24 cellular contexts compared by ENCODE assay signal in genomic region chr6:109902870-109903269, GRCh38.
"Had no signal": no experiment of that assay in that cellular context is flagged by ENCODE, and none has a peak within 500 bp of the region (broad histone marks: within the 10 kb centered on the region; RNA-seq: fewer than 3 reads in every experiment).

No MANE protein-coding gene starts in this region.

- ATAC-seq: effector memory CD8-positive, alpha-beta T cell; esophagus mucosa; foreskin keratinocyte; gastrocnemius medialis; gastroesophageal sphincter; heart left ventricle; heart right ventricle had no signal

- FAIRE-seq: colon, endometrium, endothelial cell of umbilical vein, frontal cortex had no signal

- DNase-seq: colonic mucosa; cortex of kidney; dorsolateral prefrontal cortex; effector CD4-positive, alpha-beta T cell; effector CD8-positive, alpha-beta T cell; effector memory CD4-positive, alpha-beta T cell; effector memory CD8-positive, alpha-beta T cell; erythroblast; esophagus squamous epithelium; foreskin fibroblast; foreskin keratinocyte; gastrocnemius medialis; glutamatergic neuron; heart left ventricle; heart right ventricle had no signal

- H3K36me3 ChIP-seq: colonic mucosa, esophagus muscularis mucosa, esophagus squamous epithelium, gastrocnemius medialis, gastroesophageal sphincter, heart left ventricle, heart right ventricle had no signal

- H3K4me3 ChIP-seq: colonic mucosa, coronary artery, dorsolateral prefrontal cortex, esophagus muscularis mucosa, esophagus squamous epithelium, gastrocnemius medialis, gastroesophageal sphincter, heart left ventricle, heart right ventricle had no signal

- H3K27ac ChIP-seq: colonic mucosa, coronary artery, epithelial cell of prostate, esophagus muscularis mucosa, esophagus squamous epithelium, foreskin keratinocyte, gastrocnemius medialis, gastroesophageal sphincter, heart left ventricle, heart right ventricle had no signal

- H3K9me3 ChIP-seq: colonic mucosa, esophagus squamous epithelium, gastrocnemius medialis, heart left ventricle had no signal

- H3K4me1 ChIP-seq: colonic mucosa, esophagus muscularis mucosa, gastrocnemius medialis, gastroesophageal sphincter, heart left ventricle, heart right ventricle had no signal

- H3K27me3 ChIP-seq: colonic mucosa, esophagus muscularis mucosa, foreskin keratinocyte, gastrocnemius medialis, gastroesophageal sphincter had no signal
